Comparison of ENCODE assay signal across 7 cellular contexts in the genomic region with DNA sequence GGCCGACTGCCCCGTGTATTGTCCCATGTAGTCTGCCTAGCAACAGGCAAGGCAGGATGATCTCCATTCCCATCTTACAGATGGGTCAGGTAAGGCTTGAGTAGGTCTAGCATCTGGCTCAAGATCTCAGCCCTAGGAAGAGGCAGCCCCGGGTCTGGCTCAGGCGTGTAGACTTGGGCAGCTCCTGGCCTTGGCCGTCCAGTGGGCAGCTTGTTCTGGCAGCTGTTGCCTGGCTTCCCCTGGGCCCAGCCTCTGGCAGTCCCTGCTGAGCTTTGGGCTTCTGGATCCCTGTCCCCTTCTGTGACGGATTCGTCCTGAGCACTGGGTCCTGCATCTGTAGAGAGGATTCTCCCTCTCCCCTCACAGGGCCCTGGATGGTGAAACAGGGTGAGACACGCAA.
"Had no signal": no experiment of that assay in that cellular context is flagged by ENCODE, and none has a peak within 500 bp of the region (broad histone marks: within the 10 kb centered on the region; RNA-seq: fewer than 3 reads in every experiment).

No MANE protein-coding gene starts in this region.

- H3K4me1 ChIP-seq: HAP-1 had no signal

- H3K36me3 ChIP-seq: HAP-1 had no signal

- ATAC-seq: GM23338, HCT116, HepG2 had no signal

- H3K27ac ChIP-seq: HL-60 had no signal

- H3K4me2 ChIP-seq: GM23338 had no signal

- FAIRE-seq: HepG2 had no signal

- H3K9me3 ChIP-seq: HAP-1 had no signal

- H3K4me3 ChIP-seq: GM23338, HAP-1 had no signal

- DNase-seq: HFFc6, KG1 had no signal

- H2AFZ ChIP-seq: GM23338 had no signal
